Comparison of ENCODE assay signal across 19 cellular contexts in genomic region chr9:135230817-135231520, GRCh38.
"Had no signal": no experiment of that assay in that cellular context is flagged by ENCODE, and none has a peak within 500 bp of the region (broad histone marks: within the 10 kb centered on the region; RNA-seq: fewer than 3 reads in every experiment).

No MANE protein-coding gene starts in this region.

- H3K9me3 Mint-ChIP-seq: T-helper 2 cell treated with Interferon-gamma antibody and Interleukin-4, amounts not matched to agents 5 μg/mL and 100 μg/mL, for 36 hours had no signal

- H3K4me1 ChIP-seq: foreskin keratinocyte, tibial nerve, vagina had no signal

- H3K4me3 ChIP-seq: cardiac muscle cell, dorsolateral prefrontal cortex, pancreas, tibial nerve, vagina had no signal

- H3K27me3 Mint-ChIP-seq: activated CD8-positive, alpha-beta memory T cell treated with anti-CD3 and anti-CD28 coated beads, Interleukin-2, amount 10 ng/mL, durations not matched to agents 7 days and 5 days had no signal

- H3K36me3 ChIP-seq: cardiac muscle cell, pancreas, tibial nerve, vagina had no signal

- DNase-seq: activated B cell treated with CpG ODN at 0.5 μM for 24 hours; activated CD4-positive, alpha-beta memory T cell treated with anti-CD3 and anti-CD28 coated beads, Interleukin-2, amount 10 ng/mL, durations not matched to agents 7 days and 5 days; activated CD4-positive, alpha-beta T cell treated with anti-CD3 and anti-CD28 coated beads for 48 hours; activated CD8-positive, alpha-beta memory T cell treated with anti-CD3 and anti-CD28 coated beads, Interleukin-2, amount 10 ng/mL, durations not matched to agents 7 days and 5 days; activated naive CD4-positive, alpha-beta T cell; activated naive CD8-positive, alpha-beta T cell treated with anti-CD3 and anti-CD28 coated beads for 36 hours; amniotic stem cell; foreskin keratinocyte; stimulated activated CD4-positive, alpha-beta T cell treated with anti-CD3 and anti-CD28 coated beads, Interleukin-12 subunit alpha, Interleukin-12 subunit beta, amount 100 ng/mL, for 4 hours; stimulated activated CD4-positive, alpha-beta T cell treated with anti-CD3 and anti-CD28 coated beads, Interleukin-1b, Interleukin-23, amount 100 ng/mL, for 48 hours; stimulated activated naive CD8-positive, alpha-beta T cell treated with anti-CD3 and anti-CD28 coated beads, Interleukin-15, Interleukin-2, amounts not matched to agents 100 U/mL and 50 U/mL, for 24 hours; substantia nigra had no signal

- H3K36me3 Mint-ChIP-seq: activated CD8-positive, alpha-beta memory T cell treated with anti-CD3 and anti-CD28 coated beads, Interleukin-2, amount 10 ng/mL, durations not matched to agents 7 days and 5 days; activated naive CD8-positive, alpha-beta T cell treated with anti-CD3 and anti-CD28 coated beads for 36 hours had no signal

- H3K9me3 ChIP-seq: pancreas had no signal

- H3K4me3 Mint-ChIP-seq: activated B cell treated with CpG ODN at 0.5 μM for 24 hours; activated CD4-positive, alpha-beta memory T cell treated with anti-CD3 and anti-CD28 coated beads, Interleukin-2, amount 10 ng/mL, durations not matched to agents 7 days and 5 days; activated CD8-positive, alpha-beta memory T cell treated with anti-CD3 and anti-CD28 coated beads, Interleukin-2, amount 10 ng/mL, durations not matched to agents 7 days and 5 days; activated naive CD8-positive, alpha-beta T cell treated with anti-CD3 and anti-CD28 coated beads for 36 hours; T-helper 2 cell treated with Interferon-gamma antibody and Interleukin-4, amounts not matched to agents 5 μg/mL and 100 μg/mL, for 36 hours had no signal

- H3K27ac ChIP-seq: cardiac muscle cell, dorsolateral prefrontal cortex, foreskin keratinocyte, pancreas, tibial nerve, vagina had no signal

- ATAC-seq: activated CD8-positive, alpha-beta memory T cell treated with anti-CD3 and anti-CD28 coated beads, Interleukin-2, amount 10 ng/mL, durations not matched to agents 7 days and 5 days; foreskin keratinocyte; left lobe of liver; pancreas; stimulated activated naive CD8-positive, alpha-beta T cell treated with anti-CD3 and anti-CD28 coated beads, Interleukin-15, Interleukin-2, amounts not matched to agents 100 U/mL and 50 U/mL, for 24 hours had no signal

- H3K27me3 ChIP-seq: cardiac muscle cell, foreskin keratinocyte, pancreas, vagina had no signal

- H3K4me1 Mint-ChIP-seq: activated B cell treated with CpG ODN at 0.5 μM for 24 hours; activated CD4-positive, alpha-beta memory T cell treated with anti-CD3 and anti-CD28 coated beads, Interleukin-2, amount 10 ng/mL, durations not matched to agents 7 days and 5 days; activated CD8-positive, alpha-beta memory T cell treated with anti-CD3 and anti-CD28 coated beads, Interleukin-2, amount 10 ng/mL, durations not matched to agents 7 days and 5 days; activated naive CD8-positive, alpha-beta T cell treated with anti-CD3 and anti-CD28 coated beads for 36 hours had no signal

- H3K27ac Mint-ChIP-seq: activated B cell treated with CpG ODN at 0.5 μM for 24 hours; activated CD4-positive, alpha-beta memory T cell treated with anti-CD3 and anti-CD28 coated beads, Interleukin-2, amount 10 ng/mL, durations not matched to agents 7 days and 5 days; activated CD8-positive, alpha-beta memory T cell treated with anti-CD3 and anti-CD28 coated beads, Interleukin-2, amount 10 ng/mL, durations not matched to agents 7 days and 5 days; activated naive CD8-positive, alpha-beta T cell treated with anti-CD3 and anti-CD28 coated beads for 36 hours; T-helper 2 cell treated with Interferon-gamma antibody and Interleukin-4, amounts not matched to agents 5 μg/mL and 100 μg/mL, for 36 hours had no signal
